Comparison of ENCODE assay signal across 20 cellular contexts in the genomic region with DNA sequence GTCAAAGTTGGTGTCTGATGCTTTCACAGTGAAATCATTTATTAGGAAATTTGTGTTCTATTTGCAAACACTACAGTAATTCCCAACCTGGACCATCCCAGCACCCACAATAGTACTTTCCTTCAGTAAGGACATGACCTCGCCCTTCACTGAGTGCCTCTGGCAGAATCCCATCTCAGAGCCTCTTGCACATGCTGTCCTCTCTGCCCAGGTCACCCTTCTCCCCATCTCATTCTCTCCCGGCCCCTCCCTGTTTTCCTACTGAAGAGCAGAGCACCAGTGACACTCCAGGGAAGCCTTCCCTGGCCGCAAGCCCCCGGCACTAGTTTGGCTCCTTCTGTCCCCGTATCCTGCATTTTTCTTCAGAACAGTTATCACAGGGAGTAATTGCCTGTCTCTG.
DNase-seq lines count a peak whose midpoint lies in the region; ATAC-seq and TF ChIP-seq lines count a peak whose summit lies in the region.
"Had no signal": no experiment of that assay in that cellular context is flagged by ENCODE, and none has a peak within 500 bp of the region (broad histone marks: within the 10 kb centered on the region; RNA-seq: fewer than 3 reads in every experiment).

No MANE protein-coding gene starts in this region.

- H3K9ac ChIP-seq in mesendoderm (ENCODE audit: low read length), result no peak overlapping the region

- peak; percentile 73 to 74 for ATAC-seq in upper lobe of left lung (ENCODE audit: low FRiP score in 2 of 2)
- no peak for ATAC-seq in effector memory CD8-positive, alpha-beta T cell (replicated peaks)
- ATAC-seq in naive thymus-derived CD4-positive, alpha-beta T cell, result no peak
- no peak for ATAC-seq in activated CD8-positive, alpha-beta T cell treated with anti-CD3 and anti-CD28 coated beads, Interleukin-2, amount 10 ng/mL, durations not matched to agents 7 days and 5 days

- H3K9me3 ChIP-seq in adrenal gland (replicated peaks in 1 of 3) (no peaks in the 10 kb centered on the region), cardiac muscle cell (ENCODE audit: low read depth) (no peaks in the 10 kb centered on the region), upper lobe of left lung (no peaks in the 10 kb centered on the region)
- H3K9me3 ChIP-seq in naive thymus-derived CD4-positive, alpha-beta T cell (ENCODE audit: control insufficient read depth in 2 of 3, low read length in 3 of 3), result no peaks in the 10 kb centered on the region
- H3K9me3 ChIP-seq: BE2C, ovary had no signal

- H3K27me3 Mint-ChIP-seq in effector memory CD8-positive, alpha-beta T cell, result no peaks in the 10 kb centered on the region
- H3K27me3 Mint-ChIP-seq in naive thymus-derived CD4-positive, alpha-beta T cell, result no peaks in the 10 kb centered on the region
- no peaks in the 10 kb centered on the region for H3K27me3 Mint-ChIP-seq in activated CD8-positive, alpha-beta T cell treated with anti-CD3 and anti-CD28 coated beads, Interleukin-2, amount 10 ng/mL, durations not matched to agents 7 days and 5 days (ENCODE audit: low read depth)
- H3K27me3 Mint-ChIP-seq: activated T-cell treated with anti-CD3 and anti-CD28 coated beads, Interleukin-2, amount 50 U/mL, for 24 hours had no signal

- no peak for TF ChIP-seq EP300 in upper lobe of left lung (IDR thresholded peaks at IDR 0.05)

- no peaks in the 10 kb centered on the region for H3K79me1 ChIP-seq in mesendoderm (ENCODE audit: low read length)

- H3K4me1 ChIP-seq in adrenal gland (replicated peaks in 1 of 2), result peaks cover 30 to 37% of the 10 kb centered on the region in 2 donors
- H3K4me1 ChIP-seq in cardiac muscle cell (ENCODE audit: low read depth), result peaks cover 48% of the 10 kb centered on the region
- H3K4me1 ChIP-seq in mesendoderm (ENCODE audit: control insufficient read depth, low read depth, low read length), result no peaks in the 10 kb centered on the region
- H3K4me1 ChIP-seq in upper lobe of left lung, result peaks cover 0 to 21% (median 5%) of the 10 kb centered on the region in 4 donors
- H3K4me1 ChIP-seq in naive thymus-derived CD4-positive, alpha-beta T cell (ENCODE audit: control insufficient read depth in 2 of 2, insufficient read depth in 2 of 2, low read length in 2 of 2), result no peaks in the 10 kb centered on the region
- H3K4me1 ChIP-seq: BE2C had no signal

- no peak overlapping the region for H3K4me3 ChIP-seq in adrenal gland
- no peak overlapping the region for H3K4me3 ChIP-seq in cardiac muscle cell
- no peak overlapping the region for H3K4me3 ChIP-seq in mesendoderm (ENCODE audit: low read length)
- no peak overlapping the region for H3K4me3 ChIP-seq in upper lobe of left lung
- no peak overlapping the region for H3K4me3 ChIP-seq in naive thymus-derived CD4-positive, alpha-beta T cell (ENCODE audit: low read length)
- H3K4me3 ChIP-seq: hepatocyte, ovary, skin epidermis had no signal

- no peaks in the 10 kb centered on the region for H3K79me2 ChIP-seq in mesendoderm (ENCODE audit: control insufficient read depth, insufficient read depth, low read length)
- H3K79me2 ChIP-seq: hepatocyte had no signal

- H3K27ac ChIP-seq in adrenal gland (peak overlapping the region; percentile 68 to 95 (median 92)), cardiac muscle cell (peak overlapping the region; percentile 89), mesendoderm (ENCODE audit: low read depth, low read length) (no peak overlapping the region), upper lobe of left lung (peak overlapping the region in 2 of 4 donors; percentile 32 to 52)
- no peak overlapping the region for H3K27ac ChIP-seq in naive thymus-derived CD4-positive, alpha-beta T cell (ENCODE audit: low read depth, low read length)
- H3K27ac ChIP-seq: hepatocyte had no signal

- peak overlapping the region in 1 of 2 donors; percentile 9 for H3K27ac Mint-ChIP-seq in effector memory CD8-positive, alpha-beta T cell
- no peak overlapping the region for H3K27ac Mint-ChIP-seq in naive thymus-derived CD4-positive, alpha-beta T cell
- no peak overlapping the region for H3K27ac Mint-ChIP-seq in activated CD8-positive, alpha-beta T cell treated with anti-CD3 and anti-CD28 coated beads, Interleukin-2, amount 10 ng/mL, durations not matched to agents 7 days and 5 days
- H3K27ac Mint-ChIP-seq: activated T-cell treated with anti-CD3 and anti-CD28 coated beads, Interleukin-2, amount 50 U/mL, for 24 hours had no signal

- no peak overlapping the region for H2BK5ac ChIP-seq in mesendoderm (ENCODE audit: low read length)

- H2AK5ac ChIP-seq in mesendoderm (ENCODE audit: low read length), result no peak overlapping the region

- H3K4me1 Mint-ChIP-seq in effector memory CD8-positive, alpha-beta T cell (ENCODE audit: low read depth in 2 of 2), result peaks cover 0 to 6% of the 10 kb centered on the region in 2 donors
- H3K4me1 Mint-ChIP-seq in naive thymus-derived CD4-positive, alpha-beta T cell, result peaks cover 0 to 8% (median 4%) of the 10 kb centered on the region in 7 donors
- no peaks in the 10 kb centered on the region for H3K4me1 Mint-ChIP-seq in activated CD8-positive, alpha-beta T cell treated with anti-CD3 and anti-CD28 coated beads, Interleukin-2, amount 10 ng/mL, durations not matched to agents 7 days and 5 days (ENCODE audit: low read depth)

- CTCF ChIA-PET in naive thymus-derived CD4-positive, alpha-beta T cell (lab: Charles Lee), result no interaction called here
- CTCF ChIA-PET in activated CD8-positive, alpha-beta T cell treated with anti-CD3 and anti-CD28 coated beads, Interleukin-2, amount 10 ng/mL, durations not matched to agents 7 days and 5 days (lab: Charles Lee), result no interaction called here

- no peaks in the 10 kb centered on the region for H3K9me3 Mint-ChIP-seq in effector memory CD8-positive, alpha-beta T cell
- no peaks in the 10 kb centered on the region for H3K9me3 Mint-ChIP-seq in naive thymus-derived CD4-positive, alpha-beta T cell
- H3K9me3 Mint-ChIP-seq in activated CD8-positive, alpha-beta T cell treated with anti-CD3 and anti-CD28 coated beads, Interleukin-2, amount 10 ng/mL, durations not matched to agents 7 days and 5 days (ENCODE audit: insufficient read depth), result no peaks in the 10 kb centered on the region
- H3K9me3 Mint-ChIP-seq: activated T-cell treated with anti-CD3 and anti-CD28 coated beads, Interleukin-2, amount 50 U/mL, for 24 hours had no signal

- H3K4me2 ChIP-seq in mesendoderm (ENCODE audit: low read length), result no peak overlapping the region
- H3K4me2 ChIP-seq: hepatocyte had no signal

- H4K5ac ChIP-seq in mesendoderm (ENCODE audit: low read length), result no peak overlapping the region

- no peak overlapping the region for H2BK120ac ChIP-seq in mesendoderm (ENCODE audit: low read depth, low read length)

- no peak overlapping the region for H2BK15ac ChIP-seq in mesendoderm (replicated peaks; ENCODE audit: low read depth)

- H3K4ac ChIP-seq in mesendoderm (ENCODE audit: low read depth, low read length), result no peak overlapping the region

- H3K36me3 Mint-ChIP-seq in effector memory CD8-positive, alpha-beta T cell (ENCODE audit: insufficient read depth), result peaks cover 10% of the 10 kb centered on the region
- H3K36me3 Mint-ChIP-seq in naive thymus-derived CD4-positive, alpha-beta T cell, result peaks cover 1 to 37% (median 12%) of the 10 kb centered on the region in 5 donors
- H3K36me3 Mint-ChIP-seq in activated CD8-positive, alpha-beta T cell treated with anti-CD3 and anti-CD28 coated beads, Interleukin-2, amount 10 ng/mL, durations not matched to agents 7 days and 5 days (ENCODE audit: low read depth), result no peaks in the 10 kb centered on the region

- WGBS in adrenal gland, 4 donors, result 32 to 50% (median 38%) methylated on average over 5 of the region's 5 CpGs
- WGBS in mesendoderm (ENCODE audit: extremely low coverage, insufficient coverage, low lambda C conversion rate), result no CpG with 5 or more reads among the region's 5 CpGs
- WGBS in upper lobe of left lung, 2 donors, result 63 to 75% methylated on average over 5 of the region's 5 CpGs

- no peak overlapping the region for H4K8ac ChIP-seq in mesendoderm (ENCODE audit: low read depth, low read length)

- TF ChIP-seq POLR2A in adrenal gland (IDR thresholded peaks at IDR 0.05), result peak in 1 of 2 donors; percentile 41
- TF ChIP-seq POLR2A in upper lobe of left lung (IDR thresholded peaks at IDR 0.05), result no peak

- no peaks in the 10 kb centered on the region for H3K27me3 ChIP-seq in adrenal gland
- H3K27me3 ChIP-seq in cardiac muscle cell, result no peaks in the 10 kb centered on the region
- no peaks in the 10 kb centered on the region for H3K27me3 ChIP-seq in mesendoderm (ENCODE audit: insufficient read depth, low read length, poor library complexity)
- no peaks in the 10 kb centered on the region for H3K27me3 ChIP-seq in upper lobe of left lung
- no peaks in the 10 kb centered on the region for H3K27me3 ChIP-seq in naive thymus-derived CD4-positive, alpha-beta T cell (ENCODE audit: control insufficient read depth in 2 of 2, insufficient read depth in 2 of 2, low read length in 2 of 2)
- H3K27me3 ChIP-seq: BE2C, hepatocyte, ovary had no signal

- intact Hi-C loops in adrenal gland (cut with DNase I), result no loop called here
- intact Hi-C loops in naive thymus-derived CD4-positive, alpha-beta T cell (cut with micrococcal nuclease), result no loop called here

- H3K4me3 Mint-ChIP-seq in effector memory CD8-positive, alpha-beta T cell, result no peak overlapping the region
- H3K4me3 Mint-ChIP-seq in naive thymus-derived CD4-positive, alpha-beta T cell, result no peak overlapping the region
- H3K4me3 Mint-ChIP-seq in activated CD8-positive, alpha-beta T cell treated with anti-CD3 and anti-CD28 coated beads, Interleukin-2, amount 10 ng/mL, durations not matched to agents 7 days and 5 days, result no peak overlapping the region
- H3K4me3 Mint-ChIP-seq: activated T-cell treated with anti-CD3 and anti-CD28 coated beads, Interleukin-2, amount 50 U/mL, for 24 hours had no signal

- H3K56ac ChIP-seq in mesendoderm (ENCODE audit: low read length), result peak overlapping the region; percentile 25

- no peak overlapping the region for H3K18ac ChIP-seq in mesendoderm (ENCODE audit: low read length)

- POLR2A ChIA-PET in naive thymus-derived CD4-positive, alpha-beta T cell (lab: Charles Lee), result no interaction called here
- POLR2A ChIA-PET in activated CD8-positive, alpha-beta T cell treated with anti-CD3 and anti-CD28 coated beads, Interleukin-2, amount 10 ng/mL, durations not matched to agents 7 days and 5 days (lab: Charles Lee), result no interaction called here

- no peak overlapping the region for H3K23ac ChIP-seq in mesendoderm (ENCODE audit: low read length)

- TF ChIP-seq CTCF in adrenal gland (IDR thresholded peaks at IDR 0.05) (no peak), cardiac muscle cell (IDR thresholded peaks at IDR 0.05; ENCODE audit: low read depth, low read length) (no peak), upper lobe of left lung (IDR thresholded peaks at IDR 0.05) (no peak)

- no peaks in the 10 kb centered on the region for H3K36me3 ChIP-seq in adrenal gland (replicated peaks in 1 of 2)
- no peaks in the 10 kb centered on the region for H3K36me3 ChIP-seq in cardiac muscle cell
- no peaks in the 10 kb centered on the region for H3K36me3 ChIP-seq in mesendoderm (ENCODE audit: control insufficient read depth, insufficient read depth, low read length)
- H3K36me3 ChIP-seq in upper lobe of left lung, result peaks cover 0 to 19% (median 0%) of the 10 kb centered on the region in 4 donors
- H3K36me3 ChIP-seq in naive thymus-derived CD4-positive, alpha-beta T cell (ENCODE audit: control insufficient read depth in 2 of 3, insufficient read depth in 3 of 3, low read length in 3 of 3), result peaks cover 0 to 25% (median 0%) of the 10 kb centered on the region in 3 experiments
- H3K36me3 ChIP-seq: BE2C, ovary had no signal

- DNase-seq in adrenal gland (peak; percentile 44 to 88 (median 67)), cardiac muscle cell (ENCODE audit: low read depth in 1 of 2, low spot score in 1 of 2) (no peak), mesendoderm (no peak), upper lobe of left lung (peak in 1 of 2 donors; percentile 76), NCI-H1092 treated with DMSO at 0.1 percent for 48 hours (lab: John Stamatoyannopoulos, UW) (no peak)
- DNase-seq in effector memory CD8-positive, alpha-beta T cell, result no peak
- DNase-seq in naive thymus-derived CD4-positive, alpha-beta T cell, result no peak
- DNase-seq in activated CD8-positive, alpha-beta T cell treated with anti-CD3 and anti-CD28 coated beads, Interleukin-2, amount 10 ng/mL, durations not matched to agents 7 days and 5 days, result no peak
- DNase-seq: activated naive CD4-positive, alpha-beta T cell treated with anti-CD3 and anti-CD28 coated beads, Interleukin-2, amount 50 U/mL, for 16 hours; activated T-cell treated with anti-CD3 and anti-CD28 coated beads, Interleukin-2, amount 50 U/mL, for 24 hours; BE2C; GDM1; Kasumi-1; NCI-H146; NCI-H2227 treated with DMSO at 0.1 percent for 48 hours; ovary; stimulated activated CD4-positive, alpha-beta T cell treated with anti-CD3 and anti-CD28 coated beads, Interleukin-4, amount 100 ng/mL, for 4 hours; stimulated activated CD8-positive, alpha-beta memory T cell treated with anti-CD3 and anti-CD28 coated beads, Interleukin-4, amount 100 ng/mL, for 48 hours had no signal

Comparison
In these comparisons a context has a peak if more than half of its experiments do, and no peak if none do; other contexts are left out.
1. DNase-seq: peak in adrenal gland (7 of 7); none in cardiac muscle cell (0 of 2), mesendoderm (single experiment), NCI-H1092 treated with DMSO at 0.1 percent for 48 hours (single experiment), effector memory CD8-positive, alpha-beta T cell (0 of 3), naive thymus-derived CD4-positive, alpha-beta T cell (0 of 9) and activated CD8-positive, alpha-beta T cell treated with anti-CD3 and anti-CD28 coated beads, Interleukin-2, amount 10 ng/mL, durations not matched to agents 7 days and 5 days (single experiment).
2. H3K27ac ChIP-seq: peak in adrenal gland (5 of 5) and cardiac muscle cell (single experiment); none in mesendoderm (single experiment) and naive thymus-derived CD4-positive, alpha-beta T cell (single experiment).
3. ATAC-seq: peak in upper lobe of left lung (2 of 2); none in effector memory CD8-positive, alpha-beta T cell (single experiment), naive thymus-derived CD4-positive, alpha-beta T cell (single experiment) and activated CD8-positive, alpha-beta T cell treated with anti-CD3 and anti-CD28 coated beads, Interleukin-2, amount 10 ng/mL, durations not matched to agents 7 days and 5 days (single experiment).